In the genomic region with DNA sequence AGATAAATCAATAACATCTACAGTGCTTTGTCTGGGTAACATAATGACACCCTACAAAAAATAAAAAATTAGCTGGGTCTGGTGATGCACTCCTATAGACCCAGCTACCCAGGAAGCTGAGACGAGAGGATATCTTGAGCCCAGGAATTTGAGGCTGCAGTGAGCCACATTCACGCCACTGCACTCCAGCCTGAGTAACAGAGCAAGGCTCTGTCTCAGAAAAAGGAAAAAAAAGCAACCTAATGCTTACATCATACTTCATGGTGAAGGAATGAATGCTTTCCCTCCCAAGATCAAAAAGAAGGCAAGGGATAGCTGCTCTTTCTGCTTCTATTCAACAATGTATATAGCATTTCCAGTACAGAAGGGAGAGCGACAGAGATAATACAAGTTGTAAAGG, we compare ENCODE assay signal across 22 cellular contexts.
"Had no signal": no experiment of that assay in that cellular context is flagged by ENCODE, and none has a peak within 500 bp of the region (broad histone marks: within the 10 kb centered on the region; RNA-seq: fewer than 3 reads in every experiment).

No MANE protein-coding gene starts in this region.

- H3K9me3 ChIP-seq: SJSA1 had no signal

- FAIRE-seq: RCC 7860 had no signal

- H3K4me3 ChIP-seq: MG63, SJSA1, SK-N-MC had no signal

- DNase-seq: Karpas-422, KG1, MG63, NCI-H1092, NCI-H1105 treated with DMSO at 0.1 percent for 48 hours, NCI-H1417 treated with DMSO at 0.1 percent for 48 hours, NCI-H146, NCI-H1694 treated with DMSO at 0.1 percent for 48 hours, NCI-H1930, NCI-H2081, NCI-H2107, NCI-H2227 treated with DMSO at 0.1 percent for 48 hours, NCI-H524, NCI-H69, NCI-H774, Right ventricle myocardium superior, RPMI8226, SIG-M5 had no signal

- H3K27ac ChIP-seq: HL-60, SJSA1, SK-N-MC had no signal

- H3K36me3 ChIP-seq: MG63, SJSA1 had no signal
